ENCODE assay signal across 24 cellular contexts in genomic region chr13:113924184-113924583, GRCh38. TPM values are rescaled to one million over a fixed set of nuclear protein-coding genes. Genes with fewer than 3 reads are reported as not detected.
"Had no signal": no experiment of that assay in that cellular context is flagged by ENCODE, and none has a peak within 500 bp of the region (broad histone marks: within the 10 kb centered on the region; RNA-seq: fewer than 3 reads in every experiment).

No MANE protein-coding gene starts in this region.

- DNase-seq: esophagus squamous epithelium; foreskin fibroblast; immature natural killer cell; left ventricle myocardium inferior; mesenchymal stem cell; midbrain; naive B cell; occipital lobe; psoas muscle; retina; sigmoid colon; stimulated activated CD4-positive, alpha-beta T cell treated with anti-CD3 and anti-CD28 coated beads, Interleukin-2, amount 100 ng/mL, for 24 hours; stimulated activated CD4-positive, alpha-beta T cell treated with anti-CD3 and anti-CD28 coated beads, Interleukin-4, amount 100 ng/mL, for 4 hours; stimulated activated naive CD4-positive, alpha-beta T cell; thyroid gland; upper lobe of right lung had no signal

- ATAC-seq: gastroesophageal sphincter, psoas muscle, upper lobe of right lung had no signal

- H3K4me1 ChIP-seq: parathyroid adenoma had no signal

- H3K9me3 ChIP-seq: gastroesophageal sphincter, thyroid gland had no signal

- H3K4me3 ChIP-seq: esophagus squamous epithelium, gastroesophageal sphincter, left ventricle myocardium inferior, lung, psoas muscle, sigmoid colon, skin epidermis, thyroid gland, upper lobe of right lung had no signal

- H3K27me3 ChIP-seq: gastroesophageal sphincter, sigmoid colon, thyroid gland had no signal

- H3K4me3 Mint-ChIP-seq: dendritic cell treated with granulocyte-macrophage colony-stimulating factor and Interleukin-4, amounts not matched to agents 40 ng/mL and 50 ng/mL, for 4 days; immature natural killer cell; nephron had no signal

- H3K27ac Mint-ChIP-seq: dendritic cell treated with granulocyte-macrophage colony-stimulating factor and Interleukin-4, amounts not matched to agents 40 ng/mL and 50 ng/mL, for 4 days; immature natural killer cell; naive B cell; nephron had no signal

- H3K27ac ChIP-seq: esophagus squamous epithelium, gastroesophageal sphincter, left ventricle myocardium inferior, parathyroid adenoma, psoas muscle, sigmoid colon, skin epidermis, thyroid gland, upper lobe of right lung had no signal

- H3K4me1 Mint-ChIP-seq: immature natural killer cell, naive B cell had no signal

- H3K36me3 ChIP-seq: esophagus squamous epithelium, gastroesophageal sphincter, left ventricle myocardium inferior, sigmoid colon, thyroid gland, upper lobe of right lung had no signal

RNA-seq across cellular contexts. Expression of gene C13orf46, which starts 49.7 kb away (rescaled TPM):
- total RNA-seq: epithelial cell of proximal tubule, esophagus squamous epithelium had no signal
- polyA plus RNA-seq: keratinocyte had no signal
